Comparison of ENCODE assay signal across 26 cellular contexts in genomic region chr3:113501597-113501996, GRCh38. TPM values are rescaled to one million over a fixed set of nuclear protein-coding genes. Genes with fewer than 3 reads are reported as not detected.
A peak's percentile ranks its signal among the peaks of the same experiment; 100 is the strongest.
DNase-seq lines count a peak whose midpoint lies in the region; ATAC-seq and TF ChIP-seq lines count a peak whose summit lies in the region.
"Had no signal": no experiment of that assay in that cellular context is flagged by ENCODE, and none has a peak within 500 bp of the region (broad histone marks: within the 10 kb centered on the region; RNA-seq: fewer than 3 reads in every experiment).

No MANE protein-coding gene starts in this region.

- H4K8ac ChIP-seq in neuronal stem cell (ENCODE audit: low read depth, low read length), result no peak overlapping the region

- no peak overlapping the region for H2AFZ ChIP-seq in neuronal stem cell (ENCODE audit: low read length)
- H2AFZ ChIP-seq: GM23248, PC-9 had no signal

- no CpG with 5 or more reads among the region's 2 CpGs for WGBS in neuronal stem cell (ENCODE audit: extremely low coverage in 2 of 2, insufficient read length in 2 of 2, insufficient replicate concordance in 1 of 2), 2 donors

- intact Hi-C loops in natural killer cell (cut with micrococcal nuclease), result no loop called here

- peaks cover 8 to 12% of the 10 kb centered on the region in 2 donors for H3K4me1 Mint-ChIP-seq in natural killer cell treated with Interleukin-12 subunit alpha and Interleukin-12 subunit beta and Interleukin-15 and Interleukin-18, amount 100 ng/mL, for 72 hours (ENCODE audit: low read depth in 2 of 2)
- peaks cover 0 to 5% of the 10 kb centered on the region in 2 donors for H3K4me1 Mint-ChIP-seq in natural killer cell

- no peaks in the 10 kb centered on the region for H3K27me3 Mint-ChIP-seq in natural killer cell treated with Interleukin-12 subunit alpha and Interleukin-12 subunit beta and Interleukin-15 and Interleukin-18, amount 100 ng/mL, for 72 hours
- no peaks in the 10 kb centered on the region for H3K27me3 Mint-ChIP-seq in natural killer cell (ENCODE audit: low read depth in 2 of 2)
- H3K27me3 Mint-ChIP-seq: CD4-positive, alpha-beta T cell had no signal

- no peaks in the 10 kb centered on the region for H3K36me3 Mint-ChIP-seq in natural killer cell treated with Interleukin-12 subunit alpha and Interleukin-12 subunit beta and Interleukin-15 and Interleukin-18, amount 100 ng/mL, for 72 hours
- H3K36me3 Mint-ChIP-seq in natural killer cell, result no peaks in the 10 kb centered on the region

- no peak overlapping the region for H3K23ac ChIP-seq in neuronal stem cell (ENCODE audit: low read depth, low read length, poor library complexity)

- TF ChIP-seq POLR2A in erythroblast (IDR thresholded peaks at IDR 0.05; ENCODE audit: low read length), result no peak

- H3K4me2 ChIP-seq in neuronal stem cell (ENCODE audit: insufficient read depth, low read length, poor library complexity, severe bottlenecking), result no peak overlapping the region
- H3K4me2 ChIP-seq: PC-9 had no signal

- no peaks in the 10 kb centered on the region for H3K9me3 ChIP-seq in neuronal stem cell (replicated peaks in 1 of 2; ENCODE audit: control insufficient read depth in 2 of 2, insufficient read depth in 1 of 2, low read depth in 1 of 2, low read length in 2 of 2)
- H3K9me3 ChIP-seq: MG63 had no signal

- H3K79me1 ChIP-seq in neuronal stem cell (ENCODE audit: low read depth, low read length), result no peaks in the 10 kb centered on the region

- H2AK5ac ChIP-seq in neuronal stem cell (ENCODE audit: low read depth, low read length), result no peak overlapping the region

- H2BK12ac ChIP-seq in neuronal stem cell (ENCODE audit: low read length), result no peak overlapping the region

- no peak overlapping the region for H4K91ac ChIP-seq in neuronal stem cell (ENCODE audit: low read depth, low read length, poor library complexity)

- no peaks in the 10 kb centered on the region for H3K9me3 Mint-ChIP-seq in natural killer cell treated with Interleukin-12 subunit alpha and Interleukin-12 subunit beta and Interleukin-15 and Interleukin-18, amount 100 ng/mL, for 72 hours
- H3K9me3 Mint-ChIP-seq in natural killer cell, result no peaks in the 10 kb centered on the region
- H3K9me3 Mint-ChIP-seq: CD4-positive, alpha-beta T cell had no signal

- H3K4me3 ChIP-seq in neuronal stem cell (ENCODE audit: low read length in 2 of 2), result no peak overlapping the region
- H3K4me3 ChIP-seq: GM23248, MG63, PC-9, SK-N-MC had no signal

- H3K4ac ChIP-seq in neuronal stem cell (ENCODE audit: low read length), result no peak overlapping the region

- no peak overlapping the region for H3K18ac ChIP-seq in neuronal stem cell (ENCODE audit: low read length)

- H3K9ac ChIP-seq in neuronal stem cell (ENCODE audit: low read depth, low read length, poor library complexity), result no peak overlapping the region
- H3K9ac ChIP-seq: GM23248 had no signal

- H3K27me3 ChIP-seq in neuronal stem cell (ENCODE audit: control insufficient read depth in 3 of 3, insufficient read depth in 3 of 3, low read depth in 1 of 3, low read length in 3 of 3), result no peaks in the 10 kb centered on the region
- H3K27me3 ChIP-seq: MG63 had no signal

- H3K14ac ChIP-seq in neuronal stem cell (ENCODE audit: low read length), result no peak overlapping the region

- no peak overlapping the region for H2BK5ac ChIP-seq in neuronal stem cell (ENCODE audit: low read length)

- H2BK120ac ChIP-seq in neuronal stem cell (ENCODE audit: low read depth, low read length), result no peak overlapping the region

- ATAC-seq in natural killer cell treated with Interleukin-12 subunit alpha and Interleukin-12 subunit beta and Interleukin-15 and Interleukin-18, amount 100 ng/mL, for 72 hours, result peak; percentile 57 to 66
- no peak for ATAC-seq in natural killer cell

- no peak for DNase-seq in natural killer cell treated with Interleukin-12 subunit alpha and Interleukin-12 subunit beta and Interleukin-15 and Interleukin-18, amount 100 ng/mL, for 72 hours (ENCODE audit: low spot score)
- DNase-seq in natural killer cell (no peak), OCI-M1 (lab: John Stamatoyannopoulos, UW) (peak; percentile 49), erythroblast (lab: John Stamatoyannopoulos, UW) (peak; percentile 8 to 14), amygdala (lab: John Stamatoyannopoulos, UW) (no peak), neuronal stem cell (ENCODE audit: low spot score) (no peak), NCI-H2227 (lab: John Stamatoyannopoulos, UW; ENCODE audit: unreplicated experiment) (no peak)
- DNase-seq: CD4-positive, alpha-beta T cell; COR-L47; DMS79; GM23248; HCEC 1CT; MG63; NCI-H1092 treated with DMSO at 0.1 percent for 48 hours; NCI-H1436 treated with DMSO at 0.1 percent for 48 hours; NCI-H2029; NCI-H2171; NCI-H526 treated with DMSO at 0.1 percent for 48 hours; PC-9; RPMI8226; SHP77; SW 1271 had no signal

- TF ChIP-seq CTCF in natural killer cell (IDR thresholded peaks at IDR 0.05), result no peak

- peaks cover 5 to 44% of the 10 kb centered on the region in 2 donors for H3K36me3 ChIP-seq in neuronal stem cell (replicated peaks in 1 of 2; ENCODE audit: control insufficient read depth in 2 of 2, insufficient read depth in 2 of 2, low read length in 2 of 2)

- no peak overlapping the region for H3K27ac ChIP-seq in neuronal stem cell (replicated peaks; ENCODE audit: low read length)
- H3K27ac ChIP-seq: GM23248, PC-9, SK-N-MC had no signal

- no peaks in the 10 kb centered on the region for H3K4me1 ChIP-seq in neuronal stem cell (ENCODE audit: control insufficient read depth in 2 of 2, insufficient read depth in 1 of 2, low read depth in 1 of 2, low read length in 2 of 2)

- H3K27ac Mint-ChIP-seq in natural killer cell treated with Interleukin-12 subunit alpha and Interleukin-12 subunit beta and Interleukin-15 and Interleukin-18, amount 100 ng/mL, for 72 hours, result peak overlapping the region; percentile 62 to 64
- H3K27ac Mint-ChIP-seq in natural killer cell, result no peak overlapping the region
- H3K27ac Mint-ChIP-seq: CD4-positive, alpha-beta T cell had no signal

- H2BK15ac ChIP-seq in neuronal stem cell (ENCODE audit: low read length), result no peak overlapping the region

- H3K4me3 Mint-ChIP-seq in natural killer cell treated with Interleukin-12 subunit alpha and Interleukin-12 subunit beta and Interleukin-15 and Interleukin-18, amount 100 ng/mL, for 72 hours, result peak overlapping the region; percentile 34
- H3K4me3 Mint-ChIP-seq in natural killer cell, result no peak overlapping the region
- H3K4me3 Mint-ChIP-seq: CD4-positive, alpha-beta T cell had no signal

RNA-seq across cellular contexts. Expression of gene SPICE1, which starts 13.4 kb away (rescaled TPM):
- total RNA-seq in natural killer cell treated with Interleukin-12 subunit alpha and Interleukin-12 subunit beta and Interleukin-15 and Interleukin-18, amount 100 ng/mL, for 72 hours, result 10 to 100 TPM; 17.8 to 21.0 TPM
- 10 to 100 TPM in 2 of 3 donors, 1 to 10 TPM in 1; 8.6 to 14.7 (median 14.2) TPM for total RNA-seq in natural killer cell
- 18.3 TPM for polyA plus RNA-seq in neuronal stem cell (2013, experiment 1 of 2)
- 18.3 TPM for polyA plus RNA-seq in neuronal stem cell (2013, experiment 2 of 2)

RNA-seq across cellular contexts. Expression of gene SIDT1, which starts 30.8 kb away (rescaled TPM):
- total RNA-seq in natural killer cell treated with Interleukin-12 subunit alpha and Interleukin-12 subunit beta and Interleukin-15 and Interleukin-18, amount 100 ng/mL, for 72 hours, result 10 to 100 TPM; 34.5 to 44.1 TPM
- total RNA-seq in natural killer cell, result 100 to 1,000 TPM in 2 of 3 donors, 10 to 100 TPM in 1; 86.9 to 136 (median 101) TPM
- polyA plus RNA-seq in neuronal stem cell (2013, experiment 1 of 2), result not detected
- not detected for polyA plus RNA-seq in neuronal stem cell (2013, experiment 2 of 2)
- total RNA-seq: A673, GM23248, LHCN-M2 had no signal
- polyA plus RNA-seq: BJ, GM23248 had no signal

Comparison
In these comparisons a context has a peak if more than half of its experiments do, and no peak if none do; other contexts are left out.
1. ATAC-seq: peak in natural killer cell treated with Interleukin-12 subunit alpha and Interleukin-12 subunit beta and Interleukin-15 and Interleukin-18, amount 100 ng/mL, for 72 hours (2 of 2); none in natural killer cell (0 of 3).
2. H3K27ac Mint-ChIP-seq: peak in natural killer cell treated with Interleukin-12 subunit alpha and Interleukin-12 subunit beta and Interleukin-15 and Interleukin-18, amount 100 ng/mL, for 72 hours (2 of 2); none in natural killer cell (0 of 2).
3. DNase-seq: peak in OCI-M1 (single experiment) and erythroblast (2 of 2); none in natural killer cell treated with Interleukin-12 subunit alpha and Interleukin-12 subunit beta and Interleukin-15 and Interleukin-18, amount 100 ng/mL, for 72 hours (single experiment), natural killer cell (single experiment), amygdala (0 of 56), neuronal stem cell (single experiment) and NCI-H2227 (single experiment).